Comparison of ENCODE assay signal across 8 cellular contexts in genomic region chr13:45466359-45466758, GRCh38. TPM values are rescaled to one million over a fixed set of nuclear protein-coding genes. Genes with fewer than 3 reads are reported as not detected.
DNase-seq lines count a peak whose midpoint lies in the region; ATAC-seq, FAIRE-seq and TF ChIP-seq lines count a peak whose summit lies in the region.

No MANE protein-coding gene starts in this region.

- no peak overlapping the region for H2BK120ac ChIP-seq in mesenchymal stem cell (ENCODE audit: low read depth, low read length)

- no peak for DNase-seq in A549 (ENCODE audit: low read depth in 1 of 2, low spot score in 1 of 2)
- DNase-seq in HAP-1 (ENCODE audit: low spot score in 2 of 2), result no peak
- no peak for DNase-seq in activated naive CD8-positive, alpha-beta T cell treated with anti-CD3 and anti-CD28 coated beads, Interleukin-2, amount 50 U/mL, for 24 hours
- DNase-seq in mesenchymal stem cell, result no peak
- DNase-seq in activated gamma-delta T cell (lab: John Stamatoyannopoulos, UW), result no peak
- no peak for DNase-seq in NCI-H2081 treated with DMSO at 0.1 percent for 48 hours (lab: John Stamatoyannopoulos, UW)

- H3K27ac Mint-ChIP-seq in activated naive CD8-positive, alpha-beta T cell treated with anti-CD3 and anti-CD28 coated beads, Interleukin-2, amount 50 U/mL, for 24 hours, result peak overlapping the region; percentile 94

- no peak overlapping the region for H4K8ac ChIP-seq in mesenchymal stem cell (ENCODE audit: low read length)

- peak overlapping the region; percentile 90; the same call in 1 of the 3 replicates for H3K4me3 ChIP-seq in A549
- H3K4me3 ChIP-seq in HAP-1, result peak overlapping the region; percentile 97
- peak overlapping the region in 1 of 2 experiments; percentile 94 for H3K4me3 ChIP-seq in mesenchymal stem cell (ENCODE audit: insufficient read depth in 1 of 2, low read depth in 1 of 2, low read length in 2 of 2)

- H3K4me1 Mint-ChIP-seq in activated naive CD8-positive, alpha-beta T cell treated with anti-CD3 and anti-CD28 coated beads, Interleukin-2, amount 50 U/mL, for 24 hours, result peaks cover 62% of the 10 kb centered on the region

- no peaks in the 10 kb centered on the region for H3K9me3 ChIP-seq in A549
- H3K9me3 ChIP-seq in HAP-1, result no peaks in the 10 kb centered on the region
- no peaks in the 10 kb centered on the region for H3K9me3 ChIP-seq in mesenchymal stem cell (ENCODE audit: control insufficient read depth, low read length)

- no peak overlapping the region for H3K23ac ChIP-seq in mesenchymal stem cell (ENCODE audit: low read length in 2 of 2)

- H3K27me3 ChIP-seq in HAP-1 (ENCODE audit: low read depth), result no peaks in the 10 kb centered on the region
- H3K27me3 ChIP-seq in mesenchymal stem cell (ENCODE audit: control insufficient read depth in 1 of 2, insufficient read depth in 1 of 2, low read length in 2 of 2), result no peaks in the 10 kb centered on the region

- no peaks in the 10 kb centered on the region for H3K79me1 ChIP-seq in mesenchymal stem cell (replicated peaks; ENCODE audit: low read length, poor library complexity, severe bottlenecking)

- TF ChIP-seq EP300 in A549 (IDR thresholded peaks at IDR 0.05), result no peak

- H3K14ac ChIP-seq in mesenchymal stem cell (ENCODE audit: low read length in 2 of 2), result no peak overlapping the region

- in situ Hi-C loops in HAP-1 (cut with MboI; ENCODE audit: low sequenced_read_pairs), result no loop called here

- WGBS in A549 (ENCODE audit: missing lambda C conversion rate), result 88% methylated on average over 4 of the region's 4 CpGs
- 95% methylated on average over 1 of the region's 4 CpGs for WGBS in mesenchymal stem cell

- H3K36me3 ChIP-seq in HAP-1 (replicated peaks) (peaks cover 6% of the 10 kb centered on the region; the same call in 1 of the 2 replicates), mesenchymal stem cell (ENCODE audit: control insufficient read depth in 1 of 2, insufficient read depth in 2 of 2, low read depth in 1 of 2, low read length in 2 of 2) (peaks cover 4 to 7% of the 10 kb centered on the region in 2 experiments)

- no peaks in the 10 kb centered on the region for H3K27me3 Mint-ChIP-seq in activated naive CD8-positive, alpha-beta T cell treated with anti-CD3 and anti-CD28 coated beads, Interleukin-2, amount 50 U/mL, for 24 hours

- TF ChIP-seq RAD21 in A549 (conservative IDR thresholded peaks at IDR 0.05 in 1 of 2, IDR thresholded peaks at IDR 0.05 in 1 of 2), result no peak

- H3K27ac ChIP-seq in A549 (no peak overlapping the region), mesenchymal stem cell (ENCODE audit: low read length, poor library complexity, severe bottlenecking) (peak overlapping the region; percentile 52)

- H3K4me1 ChIP-seq in A549 (peaks cover 8% of the 10 kb centered on the region; the same call in 1 of the 3 replicates), HAP-1 (peaks cover 12% of the 10 kb centered on the region), mesenchymal stem cell (ENCODE audit: control insufficient read depth, insufficient read depth, low read depth, low read length) (peaks cover 11% of the 10 kb centered on the region)

- no peaks in the 10 kb centered on the region for H3K9me3 Mint-ChIP-seq in activated naive CD8-positive, alpha-beta T cell treated with anti-CD3 and anti-CD28 coated beads, Interleukin-2, amount 50 U/mL, for 24 hours

- H3K18ac ChIP-seq in mesenchymal stem cell (ENCODE audit: low read depth in 1 of 2, low read length in 2 of 2), result no peak overlapping the region

- no peak overlapping the region for H2BK5ac ChIP-seq in mesenchymal stem cell (ENCODE audit: low read depth, low read length, poor library complexity, severe bottlenecking)

- no peak overlapping the region for H3K4ac ChIP-seq in mesenchymal stem cell (ENCODE audit: low read depth in 1 of 2, low read length in 2 of 2)

- H3K4me2 ChIP-seq in A549, result peak overlapping the region; percentile 86
- peak overlapping the region; percentile 68 for H3K4me2 ChIP-seq in mesenchymal stem cell (ENCODE audit: low read length, poor library complexity, severe bottlenecking)

- ATAC-seq in A549 (no peak), GM18868 (IDR thresholded peaks at IDR 0.05; ENCODE audit: unreplicated experiment) (no peak), GM19035 (IDR thresholded peaks at IDR 0.05; ENCODE audit: unreplicated experiment) (no peak)
- no peak for ATAC-seq in activated naive CD8-positive, alpha-beta T cell treated with anti-CD3 and anti-CD28 coated beads, Interleukin-2, amount 50 U/mL, for 24 hours

- H3K36me3 Mint-ChIP-seq in activated naive CD8-positive, alpha-beta T cell treated with anti-CD3 and anti-CD28 coated beads, Interleukin-2, amount 50 U/mL, for 24 hours (ENCODE audit: low read depth), result peaks cover 12% of the 10 kb centered on the region

- no peak for TF ChIP-seq POLR2A in A549 (IDR thresholded peaks at IDR 0.05; ENCODE audit: low read length)

- H2BK15ac ChIP-seq in mesenchymal stem cell (ENCODE audit: low read depth, poor library complexity, severe bottlenecking), result no peak overlapping the region

- no peak for FAIRE-seq in A549 (lab: Jason Lieb, UNC)

- no peak for TF ChIP-seq CTCF in A549 (IDR thresholded peaks at IDR 0.05)

- peak overlapping the region; percentile 90 for H3K4me3 Mint-ChIP-seq in activated naive CD8-positive, alpha-beta T cell treated with anti-CD3 and anti-CD28 coated beads, Interleukin-2, amount 50 U/mL, for 24 hours

- H2AFZ ChIP-seq in mesenchymal stem cell (ENCODE audit: low read depth, low read length), result no peak overlapping the region

- H2BK12ac ChIP-seq in mesenchymal stem cell (ENCODE audit: low read length in 2 of 2), result no peak overlapping the region

- CTCF ChIA-PET in A549 (lab: Yijun Ruan, JAX), result no interaction called here

- H4K91ac ChIP-seq in mesenchymal stem cell (ENCODE audit: low read length), result no peak overlapping the region

- no peak overlapping the region for H2AK5ac ChIP-seq in mesenchymal stem cell (ENCODE audit: low read length, severe bottlenecking)

- H3K9ac ChIP-seq in mesenchymal stem cell (ENCODE audit: low read length), result peak overlapping the region; percentile 95

- POLR2A ChIA-PET in A549 (lab: Yijun Ruan, JAX), result no interaction called here

TF ChIP-seq in A549, 52 proteins besides CTCF, POLR2A, EP300 and RAD21:
- TF ChIP-seq CEBPB (IDR thresholded peaks at IDR 0.05) (no peak), RNF2 (IDR thresholded peaks at IDR 0.05; ENCODE audit: borderline replicate concordance, low read depth) (no peak), CHD4 (IDR thresholded peaks at IDR 0.05; ENCODE audit: borderline replicate concordance) (no peak)

RNA-seq across cellular contexts. Expression of gene COG3, which starts 1.6 kb away (rescaled TPM):
- polyA plus RNA-seq in A549 (2011; rRNA removed) (20.0 and 23.3 TPM in 2 replicates), A549 (2017; fragmentation: RNase III; extraction: RNeasy Plus Mini Kit Qiagen cat#74134 plus additional on column Dnase treatment) (8.2 to 9.1 TPM (median 9.0 TPM) in 3 replicates)
- polyA plus RNA-seq in A549 (2012; cell fraction: cytosol; rRNA removed), result 12.9 and 13.6 TPM in 2 replicates
- 17.9 and 18.4 TPM in 2 replicates for polyA plus RNA-seq in A549 (2012; cell fraction: nucleus; rRNA removed)
- polyA minus RNA-seq in A549 (2011; rRNA and poly(A)+ RNA removed), result 10.6 and 10.7 TPM in 2 replicates
- 19.8 TPM for polyA plus RNA-seq in mesenchymal stem cell (2013, experiment 1 of 2)
- 24.8 TPM for polyA plus RNA-seq in mesenchymal stem cell (2013, experiment 2 of 2)

RNA-seq across cellular contexts. Expression of gene SLC25A30, which starts 48.2 kb away (rescaled TPM):
- 11.2 and 12.7 TPM in 2 replicates for polyA plus RNA-seq in A549 (2011; rRNA removed)
- polyA plus RNA-seq in A549 (2012; cell fraction: cytosol; rRNA removed), result 5.6 and 5.7 TPM in 2 replicates
- polyA plus RNA-seq in A549 (2012; cell fraction: nucleus; rRNA removed), result 1.6 and 2.7 TPM in 2 replicates
- 10.1 to 10.6 TPM (median 10.1 TPM) in 3 replicates for polyA plus RNA-seq in A549 (2017; fragmentation: RNase III; extraction: RNeasy Plus Mini Kit Qiagen cat#74134 plus additional on column Dnase treatment)
- polyA minus RNA-seq in A549 (2011; rRNA and poly(A)+ RNA removed), result 14.8 and 28.0 TPM in 2 replicates
- 20.4 TPM for polyA plus RNA-seq in mesenchymal stem cell (2013, experiment 1 of 2)
- 22.7 TPM for polyA plus RNA-seq in mesenchymal stem cell (2013, experiment 2 of 2)
